ENCODE assay signal across 1 cellular context in the genomic region with DNA sequence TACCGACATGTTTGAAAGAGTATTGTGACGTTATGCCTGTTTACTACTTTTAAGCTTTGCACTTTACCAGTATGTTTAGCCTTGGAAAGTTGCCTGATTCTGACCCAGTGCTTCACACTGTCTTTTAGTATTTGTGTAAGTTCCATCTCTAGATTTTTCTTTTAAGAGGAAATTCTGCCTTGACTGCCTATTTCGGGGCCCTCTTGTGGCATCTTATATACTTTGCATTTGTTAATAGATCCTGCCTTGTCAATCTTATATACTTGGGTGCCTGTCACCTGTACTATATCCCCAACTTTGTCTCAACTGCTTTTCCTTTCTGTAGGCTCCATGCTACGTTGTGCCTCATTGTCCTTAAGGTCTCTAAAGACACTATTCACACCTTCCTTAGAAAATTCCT.
TF ChIP-seq lines count a peak whose summit lies in the region.

No MANE protein-coding gene starts in this region.

TF ChIP-seq in GM23338, 12 proteins besides CTCF, POLR2A, EP300 and RAD21 (continued from another document):
- no peak for TF ChIP-seq ZNF462 (CRISPR knock-in tag; IDR thresholded peaks at IDR 0.05)
- TF ChIP-seq NANOG (IDR thresholded peaks at IDR 0.05; ENCODE audit: borderline replicate concordance), result no peak
- no peak for TF ChIP-seq REST (IDR thresholded peaks at IDR 0.05; ENCODE audit: unreplicated experiment)
- TF ChIP-seq POLR2AphosphoS5 (IDR thresholded peaks at IDR 0.05; ENCODE audit: low read depth), result no peak
- no peak for TF ChIP-seq EZH2 (IDR thresholded peaks at IDR 0.05; ENCODE audit: low read depth, unreplicated experiment)
